ENCODE assay signal across 24 cellular contexts in the genomic region with DNA sequence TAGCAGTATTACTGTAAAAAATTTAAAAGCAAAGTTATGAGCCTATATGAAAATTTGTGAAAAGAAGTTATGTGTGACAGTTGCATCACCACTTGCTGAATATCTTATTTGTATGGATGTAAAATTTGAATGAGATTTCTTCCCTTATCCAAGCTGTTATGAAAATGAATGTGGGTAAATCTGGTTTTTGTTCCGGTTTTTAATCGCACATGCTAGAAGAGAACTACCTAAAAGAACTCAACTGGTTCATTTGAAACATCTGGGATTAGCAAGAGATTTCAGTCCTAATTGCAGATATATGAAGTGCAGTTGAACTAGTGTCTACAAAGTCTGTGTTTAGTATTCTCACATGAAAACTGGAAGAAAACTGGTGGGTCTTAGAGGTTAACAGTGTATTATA.
"Had no signal": no experiment of that assay in that cellular context is flagged by ENCODE, and none has a peak within 500 bp of the region (broad histone marks: within the 10 kb centered on the region; RNA-seq: fewer than 3 reads in every experiment).

No MANE protein-coding gene starts in this region.

- H3K4me1 ChIP-seq: neural progenitor cell, parathyroid adenoma, psoas muscle, sigmoid colon, stomach, thyroid gland, tibial nerve, upper lobe of left lung, vagina had no signal

- H3K27me3 ChIP-seq: neural progenitor cell, ovary, right lobe of liver, sigmoid colon, stomach, thyroid gland, tibial nerve, upper lobe of left lung, vagina had no signal

- DNase-seq: occipital lobe; ovary; posterior cingulate gyrus; psoas muscle; right cardiac atrium; right lobe of liver; sigmoid colon; small intestine; stimulated activated CD4-positive, alpha-beta T cell treated with anti-CD3 and anti-CD28 coated beads, Interleukin-15, amount 100 ng/mL, for 24 hours; stimulated activated CD4-positive, alpha-beta T cell treated with anti-CD3 and anti-CD28 coated beads, Interleukin-2, amount 100 ng/mL, for 24 hours; stimulated activated CD4-positive, alpha-beta T cell treated with anti-CD3 and anti-CD28 coated beads, Interleukin-2, amount 100 ng/mL, for 48 hours; stimulated activated CD4-positive, alpha-beta T cell treated with anti-CD3 and anti-CD28 coated beads, Interleukin-4, amount 100 ng/mL, for 24 hours; stimulated activated naive B cell treated with anti-CD40 and anti-IgM and Interleukin-4, amounts not matched to agents 10 μg/mL and 1 μg/mL and 100 μg/mL, for 72 hours; stimulated activated naive CD4-positive, alpha-beta T cell treated with Interleukin-2 at 50 U/mL for 16 hours; stomach; thyroid gland; trophoblast cell; upper lobe of left lung had no signal

- H3K36me3 ChIP-seq: neural progenitor cell, ovary, right lobe of liver, sigmoid colon, stomach, thoracic aorta, thyroid gland, tibial nerve, upper lobe of left lung, vagina had no signal

- H3K9ac ChIP-seq: neural progenitor cell, parathyroid adenoma had no signal

- H3K4me3 ChIP-seq: neural progenitor cell, ovary, psoas muscle, right lobe of liver, sigmoid colon, stomach, thoracic aorta, thyroid gland, tibial nerve, upper lobe of left lung, vagina had no signal

- H3K9me3 ChIP-seq: ovary, psoas muscle, right lobe of liver, sigmoid colon, stomach, thoracic aorta, thyroid gland, tibial nerve, upper lobe of left lung, vagina had no signal

- H3K27ac ChIP-seq: neural progenitor cell, ovary, parathyroid adenoma, psoas muscle, right lobe of liver, sigmoid colon, stomach, thoracic aorta, thyroid gland, tibial nerve, upper lobe of left lung, vagina had no signal

- ATAC-seq: psoas muscle; right cardiac atrium; right lobe of liver; stimulated activated effector memory CD8-positive, alpha-beta T cell treated with anti-CD3 and anti-CD28 coated beads, Interleukin-12 subunit alpha, Interleukin-12 subunit beta, amount 100 ng/mL, for 72 hours; stimulated activated naive B cell treated with anti-CD40 and anti-IgM and Interleukin-4, amounts not matched to agents 10 μg/mL and 1 μg/mL and 100 μg/mL, for 72 hours had no signal
